In the genomic region with DNA sequence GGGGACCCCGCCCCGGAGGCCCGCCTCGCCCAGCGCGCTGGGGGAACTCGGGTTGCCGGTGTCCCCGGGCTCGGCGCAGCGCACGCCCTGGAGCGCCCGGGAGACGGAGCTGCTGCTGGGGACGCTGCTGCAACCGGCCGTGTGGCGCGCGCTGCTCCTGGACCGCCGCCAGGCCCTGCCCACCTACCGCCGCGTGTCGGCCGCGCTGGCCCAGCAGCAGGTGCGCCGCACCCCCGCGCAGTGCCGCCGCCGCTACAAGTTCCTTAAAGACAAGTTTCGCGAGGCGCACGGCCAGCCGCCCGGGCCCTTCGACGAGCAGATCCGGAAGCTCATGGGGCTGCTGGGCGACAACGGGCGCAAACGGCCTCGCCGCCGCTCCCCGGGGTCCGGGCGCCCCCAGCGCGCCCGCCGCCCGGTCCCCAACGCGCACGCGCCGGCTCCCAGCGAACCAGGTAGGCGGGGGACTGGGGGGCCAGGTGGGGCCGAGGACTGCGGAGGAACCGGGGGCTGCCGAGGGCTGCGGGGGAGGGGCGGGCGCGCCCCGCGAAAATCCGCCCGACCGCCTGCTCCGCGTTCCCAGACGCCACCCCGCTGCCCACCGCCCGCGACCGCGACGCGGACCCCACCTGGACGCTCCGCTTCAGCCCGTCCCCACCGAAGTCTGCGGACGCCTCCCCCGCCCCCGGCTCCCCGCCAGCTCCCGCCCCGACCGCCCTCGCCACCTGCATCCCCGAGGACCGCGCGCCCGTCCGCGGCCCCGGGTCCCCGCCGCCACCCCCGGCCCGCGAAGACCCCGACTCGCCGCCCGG, we compare ENCODE assay signal across 10 cellular contexts. TPM values are rescaled to one million over a fixed set of nuclear protein-coding genes. Genes with fewer than 3 reads are reported as not detected.
A peak's percentile ranks its signal among the peaks of the same experiment; 100 is the strongest.
DNase-seq lines count a peak whose midpoint lies in the region; ATAC-seq and TF ChIP-seq lines count a peak whose summit lies in the region.
"Had no signal": no experiment of that assay in that cellular context is flagged by ENCODE, and none has a peak within 500 bp of the region (broad histone marks: within the 10 kb centered on the region; RNA-seq: fewer than 3 reads in every experiment).

No MANE protein-coding gene starts in this region.

- H3K4me1 Mint-ChIP-seq in activated CD8-positive, alpha-beta T cell treated with anti-CD3 and anti-CD28 coated beads for 36 hours (ENCODE audit: low read depth): peaks cover 20% of the 10 kb centered on the region

- intact Hi-C loops in activated CD8-positive, alpha-beta T cell treated with anti-CD3 and anti-CD28 coated beads for 36 hours (cut with micrococcal nuclease): no loop called here
- intact Hi-C loops in lower lobe of right lung (cut with DNase I): no loop called here

- peak overlapping the region; percentile 56 to 73 (median 66) for H3K4me2 ChIP-seq in BLaER1 treated with 17β-estradiol and CSF1 and Interleukin-3, amounts not matched to agents 10 nM and 100 nM

- H3K9me3 Mint-ChIP-seq in activated CD8-positive, alpha-beta T cell treated with anti-CD3 and anti-CD28 coated beads for 36 hours: no peaks in the 10 kb centered on the region
- H3K9me3 Mint-ChIP-seq: nephron; T-helper 1 cell treated with Interleukin-12 subunit alpha and Interleukin-12 subunit beta and Interleukin-4 antibody, amounts not matched to agents 30 μg/mL and 1 μg/mL, for 36 hours had no signal

- no peak overlapping the region for H3K27ac Mint-ChIP-seq in activated CD8-positive, alpha-beta T cell treated with anti-CD3 and anti-CD28 coated beads for 36 hours
- H3K27ac Mint-ChIP-seq: nephron; T-helper 1 cell treated with Interleukin-12 subunit alpha and Interleukin-12 subunit beta and Interleukin-4 antibody, amounts not matched to agents 30 μg/mL and 1 μg/mL, for 36 hours had no signal

- H3K9ac ChIP-seq in BLaER1 treated with 17β-estradiol and CSF1 and Interleukin-3, amounts not matched to agents 10 nM and 100 nM: no peak overlapping the region; a peak in 1 of 22 replicates

- ATAC-seq in activated CD8-positive, alpha-beta T cell treated with anti-CD3 and anti-CD28 coated beads for 36 hours: no peak
- ATAC-seq in lower lobe of right lung (peak in 1 of 2 donors; percentile 44), HG03520 (IDR thresholded peaks at IDR 0.05; ENCODE audit: unreplicated experiment) (no peak), GM21717 (IDR thresholded peaks at IDR 0.05; ENCODE audit: unreplicated experiment) (no peak)

- peak; percentile 74 for DNase-seq in GM20000 (ENCODE audit: low spot score)
- DNase-seq in activated CD8-positive, alpha-beta T cell treated with anti-CD3 and anti-CD28 coated beads for 36 hours: peak; percentile 29
- peak; percentile 72 for DNase-seq in lower lobe of right lung
- no peak for DNase-seq in RWPE1 (ENCODE audit: low spot score)

- H3K27ac ChIP-seq in BLaER1 treated with 17β-estradiol and CSF1 and Interleukin-3, amounts not matched to agents 10 nM and 100 nM: no peak overlapping the region
- H3K27ac ChIP-seq in lower lobe of right lung (no peak overlapping the region), RWPE1 (no peak overlapping the region)

- peaks cover 94 to 98% (median 98%) of the 10 kb centered on the region in 11 experiments for H3K27me3 ChIP-seq in BLaER1 treated with 17β-estradiol and CSF1 and Interleukin-3, amounts not matched to agents 10 nM and 100 nM
- H3K27me3 ChIP-seq in lower lobe of right lung (ENCODE audit: low read depth): peaks cover 85% of the 10 kb centered on the region

- no peak for TF ChIP-seq CTCF in GM20000 (IDR thresholded peaks at IDR 0.05; ENCODE audit: extremely low read depth, missing control alignments)
- TF ChIP-seq CTCF in activated CD8-positive, alpha-beta T cell treated with anti-CD3 and anti-CD28 coated beads for 36 hours (IDR thresholded peaks at IDR 0.05): no peak
- no peak for TF ChIP-seq CTCF in lower lobe of right lung (IDR thresholded peaks at IDR 0.05)
- no peak for TF ChIP-seq CTCF in RWPE1 (conservative IDR thresholded peaks at IDR 0.05; ENCODE audit: low read depth)

- H3K27me3 Mint-ChIP-seq in activated CD8-positive, alpha-beta T cell treated with anti-CD3 and anti-CD28 coated beads for 36 hours: peaks cover 54% of the 10 kb centered on the region

- H3K36me3 Mint-ChIP-seq in activated CD8-positive, alpha-beta T cell treated with anti-CD3 and anti-CD28 coated beads for 36 hours (ENCODE audit: low read depth): no peaks in the 10 kb centered on the region

- CTCF ChIA-PET in activated CD8-positive, alpha-beta T cell treated with anti-CD3 and anti-CD28 coated beads for 36 hours (lab: Charles Lee): no interaction called here
- CTCF ChIA-PET in RWPE1 (lab: Yijun Ruan, JAX): no interaction called here

- no peak overlapping the region for H3K4me3 Mint-ChIP-seq in activated CD8-positive, alpha-beta T cell treated with anti-CD3 and anti-CD28 coated beads for 36 hours
- H3K4me3 Mint-ChIP-seq: T-helper 1 cell treated with Interleukin-12 subunit alpha and Interleukin-12 subunit beta and Interleukin-4 antibody, amounts not matched to agents 30 μg/mL and 1 μg/mL, for 36 hours had no signal

- H4K20me1 ChIP-seq in BLaER1 treated with 17β-estradiol and CSF1 and Interleukin-3, amounts not matched to agents 10 nM and 100 nM: peaks cover 0 to 38% (median 6%) of the 10 kb centered on the region in 11 experiments; a peak in 8 of 22 replicates

- no peaks in the 10 kb centered on the region for H3K36me3 ChIP-seq in BLaER1 treated with 17β-estradiol and CSF1 and Interleukin-3, amounts not matched to agents 10 nM and 100 nM
- H3K36me3 ChIP-seq in lower lobe of right lung: no peaks in the 10 kb centered on the region

- H3K4me1 ChIP-seq in BLaER1 treated with 17β-estradiol and CSF1 and Interleukin-3, amounts not matched to agents 10 nM and 100 nM: peaks cover 17 to 49% (median 39%) of the 10 kb centered on the region in 10 experiments
- peaks cover 9% of the 10 kb centered on the region for H3K4me1 ChIP-seq in lower lobe of right lung

- 0 out of 22 replicates have a peak, but pooled peaks cover 0 to 4% (median 0%) of the 10 kb centered on the region in 11 experiments for H3K9me3 ChIP-seq in BLaER1 treated with 17β-estradiol and CSF1 and Interleukin-3, amounts not matched to agents 10 nM and 100 nM (replicated peaks in 1 of 11)
- H3K9me3 ChIP-seq in lower lobe of right lung: no peaks in the 10 kb centered on the region

- H3K4me3 ChIP-seq in BLaER1 treated with 17β-estradiol and CSF1 and Interleukin-3, amounts not matched to agents 10 nM and 100 nM: peak overlapping the region in 8 of 10 experiments; percentile 25 to 51 (median 40); a peak in 13 of 20 replicates
- no peak overlapping the region for H3K4me3 ChIP-seq in lower lobe of right lung

- POLR2A ChIA-PET in activated CD8-positive, alpha-beta T cell treated with anti-CD3 and anti-CD28 coated beads for 36 hours (lab: Charles Lee): interaction anchor here (0.8 kb wide), 1 partner anchor 26 kb away, joined by 3 read pairs; no protein-coding TSS in a partner anchor
- POLR2A ChIA-PET in RWPE1 (lab: Yijun Ruan, JAX; ENCODE audit: low non-redundant PET): no interaction called here

RNA-seq across cellular contexts. Expression of a gene that starts 0.6 kb away (rescaled TPM):
- not detected for total RNA-seq in activated CD8-positive, alpha-beta T cell treated with anti-CD3 and anti-CD28 coated beads for 36 hours
- total RNA-seq in lower lobe of right lung: not detected
- total RNA-seq: glomerular endothelial cell had no signal

RNA-seq across cellular contexts. Expression of a gene that starts 7.1 kb away (rescaled TPM):
- total RNA-seq in activated CD8-positive, alpha-beta T cell treated with anti-CD3 and anti-CD28 coated beads for 36 hours: under 1 TPM in 1 of 2 experiments, not detected in 1; 0.09 TPM
- total RNA-seq in lower lobe of right lung: 4.5 TPM
- total RNA-seq: glomerular endothelial cell had no signal

RNA-seq across cellular contexts. Expression of a gene that starts 46.1 kb away (rescaled TPM):
- total RNA-seq in activated CD8-positive, alpha-beta T cell treated with anti-CD3 and anti-CD28 coated beads for 36 hours: 100 to 1,000 TPM; 106 to 115 TPM
- total RNA-seq in lower lobe of right lung: 18.7 TPM
